In genomic region chr2:72999729-73000725, GRCh38 we compare ENCODE assay signal across 17 cellular contexts.
DNase-seq lines count a peak whose midpoint lies in the region; ATAC-seq, FAIRE-seq and TF ChIP-seq lines count a peak whose summit lies in the region.
"Had no signal": no experiment of that assay in that cellular context is flagged by ENCODE, and none has a peak within 500 bp of the region (broad histone marks: within the 10 kb centered on the region; RNA-seq: fewer than 3 reads in every experiment).

No MANE protein-coding gene starts in this region.

- H3F3A ChIP-seq in GM23338 (replicated peaks; ENCODE audit: low read depth), result no peaks in the 10 kb centered on the region

- DNase-seq in Right ventricle myocardium inferior (ENCODE audit: missing footprints), result no peak
- no peak for DNase-seq in heart right ventricle
- peak; percentile 18 to 60 for DNase-seq in foreskin fibroblast
- DNase-seq in urothelium cell line (ENCODE audit: low spot score), result peak; percentile 85
- DNase-seq in cortex of kidney (lab: John Stamatoyannopoulos, UW), result no peak
- no peak for DNase-seq in GM23338 (ENCODE audit: low spot score)
- DNase-seq: activated gamma-delta T cell treated with Interleukin-2 at 50 U/mL for 16 hours, BE2C, KG1, midbrain, OCI-M1, right cardiac atrium, transverse colon had no signal

- H3K27me3 ChIP-seq in heart right ventricle (no peaks in the 10 kb centered on the region), GM23338 (ENCODE audit: insufficient read depth) (no peaks in the 10 kb centered on the region)
- H3K27me3 ChIP-seq: BE2C, heart left ventricle, transverse colon had no signal

- H3K9me3 ChIP-seq in heart right ventricle, result no peaks in the 10 kb centered on the region
- H3K9me3 ChIP-seq: BE2C, heart left ventricle, transverse colon had no signal

- H3K27ac Mint-ChIP-seq in activated T-helper 17 cell treated with anti-CD3 and anti-CD28 coated beads, Interleukin-2, amount 50 U/mL, for 72 hours, result no peak overlapping the region
- H3K27ac Mint-ChIP-seq in GM23338, result no peak overlapping the region

- H4K20me1 ChIP-seq in GM23338 (replicated peaks; ENCODE audit: insufficient read depth), result no peaks in the 10 kb centered on the region; the same call in 1 of the 2 replicates

- intact Hi-C loops in Right ventricle myocardium inferior (cut with DNase I) (no loop called here), heart right ventricle (cut with DNase I) (no loop called here)

- 95 to 96% methylated on average over 13 of the region's 13 CpGs for WGBS in heart right ventricle, 2 donors

- H3K27me3 Mint-ChIP-seq in activated T-helper 17 cell treated with anti-CD3 and anti-CD28 coated beads, Interleukin-2, amount 50 U/mL, for 72 hours, result no peaks in the 10 kb centered on the region
- peaks cover 8% of the 10 kb centered on the region for H3K27me3 Mint-ChIP-seq in GM23338 (ENCODE audit: insufficient read depth, low read depth, poor library complexity)

- ATAC-seq in Right ventricle myocardium inferior (peak; percentile 20), heart right ventricle (no peak), HG03439 (IDR thresholded peaks at IDR 0.05; ENCODE audit: unreplicated experiment) (no peak), GM23338 (no peak)
- ATAC-seq in activated T-helper 17 cell treated with anti-CD3 and anti-CD28 coated beads, Interleukin-2, amount 50 U/mL, for 72 hours (replicated peaks), result peak; percentile 78
- ATAC-seq: heart left ventricle, right cardiac atrium had no signal

- H3K4me2 ChIP-seq in GM23338, result no peak overlapping the region

- FAIRE-seq in urothelium cell line (lab: Jason Lieb, UNC), result peak; percentile 66
- FAIRE-seq: colon had no signal

- H3K4me3 Mint-ChIP-seq in activated T-helper 17 cell treated with anti-CD3 and anti-CD28 coated beads, Interleukin-2, amount 50 U/mL, for 72 hours, result no peak overlapping the region
- no peak overlapping the region for H3K4me3 Mint-ChIP-seq in GM23338

- H2AFZ ChIP-seq in GM23338, result no peak overlapping the region

- no peaks in the 10 kb centered on the region for H3K9me2 ChIP-seq in GM23338 (ENCODE audit: insufficient read depth)

- H3K36me3 Mint-ChIP-seq in activated T-helper 17 cell treated with anti-CD3 and anti-CD28 coated beads, Interleukin-2, amount 50 U/mL, for 72 hours (ENCODE audit: low read depth), result no peaks in the 10 kb centered on the region
- peaks cover 4% of the 10 kb centered on the region; the same call in 2 of the 3 replicates for H3K36me3 Mint-ChIP-seq in GM23338 (ENCODE audit: low read depth)

- H3K9me3 Mint-ChIP-seq in activated T-helper 17 cell treated with anti-CD3 and anti-CD28 coated beads, Interleukin-2, amount 50 U/mL, for 72 hours, result no peaks in the 10 kb centered on the region
- no peaks in the 10 kb centered on the region for H3K9me3 Mint-ChIP-seq in GM23338

- no peaks in the 10 kb centered on the region for H3K79me2 ChIP-seq in GM23338 (replicated peaks; ENCODE audit: insufficient read depth)

- H3K4me1 ChIP-seq in heart right ventricle, result peaks cover 0 to 4% (median 0%) of the 10 kb centered on the region in 9 donors
- H3K4me1 ChIP-seq in GM23338 (ENCODE audit: insufficient read depth), result no peaks in the 10 kb centered on the region
- H3K4me1 ChIP-seq: BE2C, transverse colon had no signal

- H3K4me3 ChIP-seq in heart right ventricle (no peak overlapping the region), foreskin fibroblast (ENCODE audit: low read depth in 1 of 2, low read length in 2 of 2) (no peak overlapping the region), GM23338 (no peak overlapping the region)
- H3K4me3 ChIP-seq: heart left ventricle, transverse colon had no signal

- H3K4me1 Mint-ChIP-seq in activated T-helper 17 cell treated with anti-CD3 and anti-CD28 coated beads, Interleukin-2, amount 50 U/mL, for 72 hours, result no peaks in the 10 kb centered on the region
- H3K4me1 Mint-ChIP-seq in GM23338, result peaks cover 8% of the 10 kb centered on the region; the same call in 2 of the 3 replicates

- no peak for TF ChIP-seq CTCF in heart right ventricle (IDR thresholded peaks at IDR 0.05)
- no peak for TF ChIP-seq CTCF in foreskin fibroblast (IDR thresholded peaks at IDR 0.05; ENCODE audit: low read depth, low read length)
- no peak for TF ChIP-seq CTCF in GM23338 (conservative IDR thresholded peaks at IDR 0.05; ENCODE audit: low read depth in 2 of 2)

- no peak overlapping the region for H3K27ac ChIP-seq in heart right ventricle
- H3K27ac ChIP-seq in GM23338 (ENCODE audit: low read depth), result no peak overlapping the region
- H3K27ac ChIP-seq: heart left ventricle, transverse colon had no signal

- H3K36me3 ChIP-seq in heart right ventricle (peaks cover 0 to 42% (median 0%) of the 10 kb centered on the region in 9 donors), GM23338 (ENCODE audit: insufficient read depth) (no peaks in the 10 kb centered on the region)
- H3K36me3 ChIP-seq: BE2C had no signal

TF ChIP-seq in GM23338, 12 proteins besides CTCF, POLR2A, EP300 and RAD21 (continues in another document):
- TF ChIP-seq CREB1 (CRISPR knock-in tag; IDR thresholded peaks at IDR 0.05; ENCODE audit: low read depth) (no peak), POLR2AphosphoS5 (IDR thresholded peaks at IDR 0.05; ENCODE audit: low read depth) (no peak), STAT1 (IDR thresholded peaks at IDR 0.05; ENCODE audit: unreplicated experiment) (no peak), ZNF462 (CRISPR knock-in tag; IDR thresholded peaks at IDR 0.05) (no peak), EZH2phosphoT487 (IDR thresholded peaks at IDR 0.05; ENCODE audit: unreplicated experiment) (no peak), ETS1 (IDR thresholded peaks at IDR 0.05) (no peak), NANOG (IDR thresholded peaks at IDR 0.05; ENCODE audit: borderline replicate concordance) (no peak), ZNF114 (CRISPR knock-in tag; IDR thresholded peaks at IDR 0.05) (no peak)

Comparison
In these comparisons a context has a peak if more than half of its experiments do, and no peak if none do; other contexts are left out.
1. ATAC-seq: peak in Right ventricle myocardium inferior (single experiment) and activated T-helper 17 cell treated with anti-CD3 and anti-CD28 coated beads, Interleukin-2, amount 50 U/mL, for 72 hours (single experiment); none in heart right ventricle (0 of 8), HG03439 (single experiment) and GM23338 (single experiment).
2. DNase-seq: peak in foreskin fibroblast (2 of 2) and urothelium cell line (single experiment); none in Right ventricle myocardium inferior (single experiment), heart right ventricle (0 of 2), cortex of kidney (single experiment) and GM23338 (single experiment).